Comparison of ENCODE assay signal across 10 cellular contexts in genomic region chr16:85004587-85005205, GRCh38. TPM values are rescaled to one million over a fixed set of nuclear protein-coding genes. Genes with fewer than 3 reads are reported as not detected.
A peak's percentile ranks its signal among the peaks of the same experiment; 100 is the strongest.
DNase-seq lines count a peak whose midpoint lies in the region; ATAC-seq, FAIRE-seq and TF ChIP-seq lines count a peak whose summit lies in the region.
"Had no signal": no experiment of that assay in that cellular context is flagged by ENCODE, and none has a peak within 500 bp of the region (broad histone marks: within the 10 kb centered on the region; RNA-seq: fewer than 3 reads in every experiment).

No MANE protein-coding gene starts in this region.

- CTCF ChIA-PET in Panc1 (lab: Charles Lee) = no interaction called here

- POLR2A ChIA-PET in Panc1 (lab: Charles Lee) = interaction anchor here (0.5 to 0.9 kb wide), 2 partner anchors 8 to 122 kb away, joined by 4 to 5 read pairs; no protein-coding TSS in a partner anchor

- H3K27me3 ChIP-seq in Panc1 (ENCODE audit: control insufficient read depth, insufficient read depth, low read length) (no peaks in the 10 kb centered on the region), esophagus (ENCODE audit: control insufficient read depth in 1 of 2, insufficient read depth in 2 of 2, low read length in 2 of 2) (no peaks in the 10 kb centered on the region)

- no peaks in the 10 kb centered on the region for H3K36me3 ChIP-seq in Panc1 (ENCODE audit: control insufficient read depth, insufficient read depth, low read length)
- no peaks in the 10 kb centered on the region for H3K36me3 ChIP-seq in esophagus (ENCODE audit: control insufficient read depth in 2 of 2, insufficient read depth in 2 of 2, low read length in 1 of 2)

- H3K27me3 Mint-ChIP-seq in neural crest cell (ENCODE audit: low read depth) = no peaks in the 10 kb centered on the region

- FAIRE-seq in frontal cortex (lab: Jason Lieb, UNC) = no peak

- no TSS peak for BruUV-seq in Panc1 (replicated peaks; lab: Mats Ljungman, UMichigan)

- 62 to 63% methylated on average over 10 of the region's 10 CpGs for WGBS in esophagus, 2 donors

- TF ChIP-seq CTCF in AG09309 (IDR thresholded peaks at IDR 0.05; ENCODE audit: control insufficient read depth, insufficient read depth, low read depth, low read length, missing control alignments) = no peak
- TF ChIP-seq CTCF in Panc1 (IDR thresholded peaks at IDR 0.05) = no peak
- no peak for TF ChIP-seq CTCF in neural crest cell (conservative IDR thresholded peaks at IDR 0.05)

- no peaks in the 10 kb centered on the region for H3K9me3 ChIP-seq in Panc1 (ENCODE audit: control insufficient read depth, insufficient read depth, low read depth, low read length)
- H3K9me3 ChIP-seq in esophagus (ENCODE audit: control insufficient read depth in 2 of 2, insufficient read depth in 1 of 2, low read depth in 1 of 2, low read length in 1 of 2) = no peaks in the 10 kb centered on the region

- no peaks in the 10 kb centered on the region for H3K36me3 Mint-ChIP-seq in neural crest cell (ENCODE audit: low read depth)

- DNase-seq in AG09309 (ENCODE audit: low read depth) (peak; percentile 55), Panc1 (ENCODE audit: low read depth, low spot score) (no peak), neural crest cell (ENCODE audit: low read depth, low spot score) (no peak), frontal cortex (ENCODE audit: low spot score in 2 of 2) (no peak), Ammon's horn (ENCODE audit: low spot score) (no peak), NK-92 (lab: John Stamatoyannopoulos, UW; ENCODE audit: unreplicated experiment) (no peak)
- no peak for DNase-seq in activated CD4-positive, alpha-beta T cell treated with anti-CD3 and anti-CD28 coated beads for 4 hours
- DNase-seq: anterior cingulate cortex, DND-41 had no signal

- no peak overlapping the region; the same call in 1 of the 2 replicates for H3K4me3 ChIP-seq in AG09309 (ENCODE audit: control insufficient read depth, low read depth, low read length)
- peak overlapping the region; percentile 8 to 59; a peak in 3 of 4 replicates for H3K4me3 ChIP-seq in Panc1 (ENCODE audit: low read depth in 2 of 2, low read length in 2 of 2)
- H3K4me3 ChIP-seq in esophagus (ENCODE audit: low read depth in 1 of 2, low read length in 2 of 2) = no peak overlapping the region

- H3K27ac Mint-ChIP-seq in neural crest cell (ENCODE audit: unreplicated experiment) = peak overlapping the region; percentile 77

- H3K4me1 Mint-ChIP-seq in neural crest cell = peaks cover 37% of the 10 kb centered on the region

- peak; percentile 44 for ATAC-seq in Panc1

- no peaks in the 10 kb centered on the region for H3K9me3 Mint-ChIP-seq in neural crest cell

- H3K27ac ChIP-seq in Panc1 (ENCODE audit: low read length) = peak overlapping the region; percentile 97
- H3K27ac ChIP-seq in esophagus (ENCODE audit: low read depth in 2 of 2, low read length in 1 of 2) = peak overlapping the region; percentile 52 to 73

- H3K4me1 ChIP-seq in Panc1 (ENCODE audit: control insufficient read depth, insufficient read depth, low read length) = peaks cover 83% of the 10 kb centered on the region
- peaks cover 16 to 32% of the 10 kb centered on the region in 2 donors for H3K4me1 ChIP-seq in esophagus (ENCODE audit: control insufficient read depth in 2 of 2, insufficient read depth in 2 of 2, low read length in 1 of 2)

- intact Hi-C loops in Panc1 (cut with micrococcal nuclease; ENCODE audit: unreplicated experiment) = no loop called here

- H3K4me3 Mint-ChIP-seq in neural crest cell = no peak overlapping the region

- in situ Hi-C loops in Panc1 (cut with HindIII; ENCODE audit: low pct_unique_long_range_greater_than_20kb, low sequenced_read_pairs) = no loop called here

RNA-seq across cellular contexts. Expression of gene ZDHHC7, which starts 6.6 kb away (rescaled TPM):
- total RNA-seq in Panc1 (2021; ENCODE audit: unreplicated experiment) (71.5 TPM), neural crest cell (39.5 and 40.0 TPM in 2 replicates), frontal cortex (19.6 TPM)
- 74.5 TPM for polyA plus RNA-seq in Panc1 (2012; ENCODE audit: insufficient read length)
- polyA plus RNA-seq in esophagus = 10 to 100 TPM; 17.1 to 17.9 TPM

RNA-seq across cellular contexts. Expression of gene KIAA0513, which starts 22.9 kb away (rescaled TPM):
- 8.7 TPM for total RNA-seq in Panc1 (2021; ENCODE audit: unreplicated experiment)
- polyA plus RNA-seq in Panc1 (2012; ENCODE audit: insufficient read length) = 7.9 TPM
- polyA plus RNA-seq in esophagus = 1 to 10 TPM; 3.0 to 3.7 TPM
- total RNA-seq in neural crest cell = 10.3 TPM in 2 replicates
- 55.8 TPM for total RNA-seq in frontal cortex

Comparison
In these comparisons a context has a peak if more than half of its experiments do, and no peak if none do; other contexts are left out.
1. H3K4me3 ChIP-seq: peak in Panc1 (2 of 2); none in AG09309 (single experiment) and esophagus (0 of 2).